In genomic region chr5:169944115-169944514, GRCh38 we compare ENCODE assay signal across 1 cellular context.
TF ChIP-seq lines count a peak whose summit lies in the region.

No MANE protein-coding gene starts in this region.

TF ChIP-seq in GM12878, 131 proteins besides CTCF, POLR2A, EP300 and RAD21:
- TF ChIP-seq RCOR1 (conservative IDR thresholded peaks at IDR 0.05; ENCODE audit: low read depth, low read length): no peak
- no peak for TF ChIP-seq RBBP5 (conservative IDR thresholded peaks at IDR 0.05)
